ENCODE assay signal across 16 cellular contexts in the genomic region with DNA sequence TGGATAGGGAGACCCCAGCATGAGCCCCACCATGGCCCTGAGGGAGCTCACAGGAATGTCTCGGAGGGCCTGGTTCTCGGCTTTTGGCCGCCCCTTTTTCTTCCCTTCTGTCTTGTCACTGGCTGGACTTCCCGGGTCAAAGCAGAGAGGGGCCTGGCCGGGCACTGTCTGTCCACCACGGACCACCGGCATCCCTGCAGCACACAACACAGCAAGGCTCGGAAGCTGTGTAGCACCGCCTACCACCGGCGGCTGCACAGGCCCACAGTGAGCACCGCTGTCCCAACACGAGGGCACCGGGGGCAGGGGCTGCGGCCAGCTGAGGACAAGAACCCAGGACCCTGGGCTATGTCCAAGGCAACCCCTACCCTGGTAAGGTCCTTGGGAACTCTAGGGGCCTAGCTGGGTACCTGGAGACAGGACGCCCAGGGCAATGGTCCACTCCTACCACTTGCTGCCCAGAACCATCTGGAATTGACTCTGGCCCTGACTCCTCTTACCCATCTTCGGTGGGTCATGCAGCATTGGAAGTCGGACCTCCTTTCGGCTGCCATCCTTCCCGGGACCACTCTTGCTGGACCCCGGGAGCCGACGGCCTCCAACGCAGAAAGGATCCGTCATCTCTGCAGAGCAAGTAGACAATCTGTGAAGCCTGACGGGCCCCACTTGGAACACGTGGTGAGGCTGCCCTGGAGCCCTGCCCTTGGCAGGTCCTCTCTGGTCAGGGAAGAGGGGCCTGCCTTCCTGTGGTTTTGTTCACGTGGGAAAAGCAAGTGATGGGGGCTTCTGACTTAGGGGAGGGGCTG. TPM values are rescaled to one million over a fixed set of nuclear protein-coding genes. Genes with fewer than 3 reads are reported as not detected.
DNase-seq lines count a peak whose midpoint lies in the region; ATAC-seq and TF ChIP-seq lines count a peak whose summit lies in the region.
"Had no signal": no experiment of that assay in that cellular context is flagged by ENCODE, and none has a peak within 500 bp of the region (broad histone marks: within the 10 kb centered on the region; RNA-seq: fewer than 3 reads in every experiment).

No MANE protein-coding gene starts in this region.

- H3K36me3 Mint-ChIP-seq in chondrocyte (ENCODE audit: low read depth) = peaks cover 2% of the 10 kb centered on the region
- H3K36me3 Mint-ChIP-seq in natural killer cell treated with Interleukin-12 subunit alpha and Interleukin-12 subunit beta and Interleukin-15 and Interleukin-18, amount 100 ng/mL, for 72 hours = no peaks in the 10 kb centered on the region

- no peaks in the 10 kb centered on the region for H3K9me3 ChIP-seq in right atrium auricular region
- H3K9me3 ChIP-seq: ascending aorta, left lung, neutrophil had no signal

- DNase-seq in Right ventricle myocardium superior (peak; percentile 42), right atrium auricular region (ENCODE audit: low spot score) (no peak), chondrocyte (ENCODE audit: low spot score) (peak; percentile 89), 8988T (no peak), foreskin fibroblast (no peak), DMS79 treated with DMSO at 0.1 percent for 48 hours (lab: John Stamatoyannopoulos, UW) (no peak)
- DNase-seq in natural killer cell treated with Interleukin-12 subunit alpha and Interleukin-12 subunit beta and Interleukin-15 and Interleukin-18, amount 100 ng/mL, for 72 hours (ENCODE audit: low spot score) = peak; percentile 56
- no peak for DNase-seq in activated CD8-positive, alpha-beta memory T cell treated with anti-CD3 and anti-CD28 coated beads for 24 hours
- DNase-seq: KG1, NCI-H146, NCI-H446 had no signal

- H3K36me3 ChIP-seq in right atrium auricular region = peaks cover 20% of the 10 kb centered on the region

- H3K4me3 ChIP-seq in right atrium auricular region = no peak overlapping the region
- H3K4me3 ChIP-seq in foreskin fibroblast (ENCODE audit: low read depth in 1 of 2, low read length in 2 of 2) = no peak overlapping the region
- H3K4me3 ChIP-seq: HAP-1, SJSA1 had no signal

- H3K4me1 ChIP-seq in right atrium auricular region = peaks cover 0 to 20% of the 10 kb centered on the region in 2 donors

- H3K27me3 ChIP-seq in right atrium auricular region = no peaks in the 10 kb centered on the region
- H3K27me3 ChIP-seq: ascending aorta, SJSA1 had no signal

- peaks cover 11% of the 10 kb centered on the region for H3K4me1 Mint-ChIP-seq in chondrocyte (ENCODE audit: low read depth)
- H3K4me1 Mint-ChIP-seq in natural killer cell treated with Interleukin-12 subunit alpha and Interleukin-12 subunit beta and Interleukin-15 and Interleukin-18, amount 100 ng/mL, for 72 hours (ENCODE audit: low read depth in 2 of 2) = peaks cover under 1 to 13% of the 10 kb centered on the region in 2 donors

- no peak overlapping the region for H3K27ac ChIP-seq in right atrium auricular region
- H3K27ac ChIP-seq: left lung, neutrophil, SJSA1 had no signal

- no peak overlapping the region for H3K27ac Mint-ChIP-seq in chondrocyte (ENCODE audit: unreplicated experiment)
- no peak overlapping the region for H3K27ac Mint-ChIP-seq in natural killer cell treated with Interleukin-12 subunit alpha and Interleukin-12 subunit beta and Interleukin-15 and Interleukin-18, amount 100 ng/mL, for 72 hours

- ATAC-seq in Right ventricle myocardium superior (ENCODE audit: poor library complexity) = no peak
- no peak for ATAC-seq in natural killer cell treated with Interleukin-12 subunit alpha and Interleukin-12 subunit beta and Interleukin-15 and Interleukin-18, amount 100 ng/mL, for 72 hours
- ATAC-seq: left lung had no signal

- intact Hi-C loops in Right ventricle myocardium superior (cut with DNase I) = no loop called here

- H3K27me3 Mint-ChIP-seq in chondrocyte (ENCODE audit: low read depth) = no peaks in the 10 kb centered on the region
- H3K27me3 Mint-ChIP-seq in natural killer cell treated with Interleukin-12 subunit alpha and Interleukin-12 subunit beta and Interleukin-15 and Interleukin-18, amount 100 ng/mL, for 72 hours = no peaks in the 10 kb centered on the region

- no peak overlapping the region for H3K4me3 Mint-ChIP-seq in chondrocyte (ENCODE audit: unreplicated experiment)
- H3K4me3 Mint-ChIP-seq in natural killer cell treated with Interleukin-12 subunit alpha and Interleukin-12 subunit beta and Interleukin-15 and Interleukin-18, amount 100 ng/mL, for 72 hours = no peak overlapping the region

- no peak for TF ChIP-seq CTCF in right atrium auricular region (IDR thresholded peaks at IDR 0.05)
- TF ChIP-seq CTCF in chondrocyte (IDR thresholded peaks at IDR 0.05) = no peak
- no peak for TF ChIP-seq CTCF in foreskin fibroblast (IDR thresholded peaks at IDR 0.05; ENCODE audit: low read depth, low read length)

- no peaks in the 10 kb centered on the region for H3K9me3 Mint-ChIP-seq in chondrocyte (ENCODE audit: low read depth)
- H3K9me3 Mint-ChIP-seq in natural killer cell treated with Interleukin-12 subunit alpha and Interleukin-12 subunit beta and Interleukin-15 and Interleukin-18, amount 100 ng/mL, for 72 hours = no peaks in the 10 kb centered on the region

RNA-seq across cellular contexts. Expression of a gene that starts 2.2 kb away (rescaled TPM):
- total RNA-seq in Right ventricle myocardium superior = 11.3 TPM
- total RNA-seq in right atrium auricular region = 1 to 10 TPM; 7.0 to 8.3 TPM
- 36.5 to 44.3 TPM (median 37.2 TPM) in 3 replicates for total RNA-seq in chondrocyte
- total RNA-seq in natural killer cell treated with Interleukin-12 subunit alpha and Interleukin-12 subunit beta and Interleukin-15 and Interleukin-18, amount 100 ng/mL, for 72 hours = 10 to 100 TPM in 1 of 2 donors, 1 to 10 TPM in 1; 9.6 to 13.8 TPM

RNA-seq across cellular contexts. Expression of a gene that starts 11.3 kb away (rescaled TPM):
- total RNA-seq in Right ventricle myocardium superior (54.4 TPM), right atrium auricular region (10 to 100 TPM; 25.9 to 27.6 TPM), chondrocyte (24.3 to 27.5 TPM (median 27.2 TPM) in 3 replicates)
- 10 to 100 TPM; 32.6 to 52.9 TPM for total RNA-seq in natural killer cell treated with Interleukin-12 subunit alpha and Interleukin-12 subunit beta and Interleukin-15 and Interleukin-18, amount 100 ng/mL, for 72 hours

RNA-seq across cellular contexts. Expression of a gene that starts 11.9 kb away (rescaled TPM):
- total RNA-seq in Right ventricle myocardium superior = 6.0 TPM
- total RNA-seq in right atrium auricular region = 1 to 10 TPM; 3.1 to 3.7 TPM
- total RNA-seq in chondrocyte = 3.8 to 4.7 TPM (median 4.3 TPM) in 3 replicates
- 10 to 100 TPM; 33.3 to 33.6 TPM for total RNA-seq in natural killer cell treated with Interleukin-12 subunit alpha and Interleukin-12 subunit beta and Interleukin-15 and Interleukin-18, amount 100 ng/mL, for 72 hours
- total RNA-seq: ascending aorta had no signal

RNA-seq across cellular contexts. Expression of a gene that starts 13.4 kb away (rescaled TPM):
- total RNA-seq in Right ventricle myocardium superior (45.3 TPM), right atrium auricular region (10 to 100 TPM; 32.9 to 43.6 TPM), chondrocyte (49.0 to 56.6 TPM (median 49.5 TPM) in 3 replicates)
- 10 to 100 TPM; 65.9 to 87.7 TPM for total RNA-seq in natural killer cell treated with Interleukin-12 subunit alpha and Interleukin-12 subunit beta and Interleukin-15 and Interleukin-18, amount 100 ng/mL, for 72 hours

Comparison
In these comparisons a context has a peak if more than half of its experiments do, and no peak if none do; other contexts are left out.
1. DNase-seq: peak in Right ventricle myocardium superior (single experiment), chondrocyte (single experiment) and natural killer cell treated with Interleukin-12 subunit alpha and Interleukin-12 subunit beta and Interleukin-15 and Interleukin-18, amount 100 ng/mL, for 72 hours (single experiment); none in right atrium auricular region (single experiment), 8988T (single experiment), activated CD8-positive, alpha-beta memory T cell treated with anti-CD3 and anti-CD28 coated beads for 24 hours (single experiment), foreskin fibroblast (0 of 2) and DMS79 treated with DMSO at 0.1 percent for 48 hours (single experiment).